1 cellular context compared by ENCODE assay signal in the genomic region with DNA sequence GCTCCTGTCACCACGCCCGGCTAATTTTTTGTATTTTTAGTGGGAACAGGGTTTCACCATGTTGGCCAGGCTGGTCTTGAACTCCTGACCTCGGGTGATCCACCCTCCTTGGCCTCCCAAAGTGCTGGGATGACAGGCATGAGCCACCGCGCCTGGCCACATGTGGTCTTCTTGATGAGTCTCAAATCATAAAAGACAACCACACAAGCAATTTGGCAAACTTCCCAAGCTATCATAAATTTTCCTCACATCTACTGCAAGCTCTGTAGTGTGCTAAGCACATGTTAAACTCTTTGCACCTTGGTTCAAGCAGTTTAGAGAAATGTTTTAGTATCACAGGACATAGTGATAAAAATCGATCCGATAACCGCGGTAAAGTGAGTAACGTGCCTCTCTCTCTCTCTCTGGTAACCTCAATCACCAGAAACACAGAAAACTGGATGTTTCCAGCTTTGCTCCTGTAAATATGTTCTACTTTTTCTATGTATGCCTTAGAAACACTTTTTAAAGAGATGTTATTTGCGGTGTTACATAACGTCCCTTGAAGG.
A peak's percentile ranks its signal among the peaks of the same experiment; 100 is the strongest.
TF ChIP-seq lines count a peak whose summit lies in the region.

No MANE protein-coding gene starts in this region.

TF ChIP-seq in HEK293, 187 proteins besides CTCF, POLR2A, EP300 and RAD21 (continued from another document and continues in another):
- peak; percentile 94 for TF ChIP-seq PRDM6 (tag by site-specific recombination; IDR thresholded peaks at IDR 0.05)
- TF ChIP-seq, protein P1, sequence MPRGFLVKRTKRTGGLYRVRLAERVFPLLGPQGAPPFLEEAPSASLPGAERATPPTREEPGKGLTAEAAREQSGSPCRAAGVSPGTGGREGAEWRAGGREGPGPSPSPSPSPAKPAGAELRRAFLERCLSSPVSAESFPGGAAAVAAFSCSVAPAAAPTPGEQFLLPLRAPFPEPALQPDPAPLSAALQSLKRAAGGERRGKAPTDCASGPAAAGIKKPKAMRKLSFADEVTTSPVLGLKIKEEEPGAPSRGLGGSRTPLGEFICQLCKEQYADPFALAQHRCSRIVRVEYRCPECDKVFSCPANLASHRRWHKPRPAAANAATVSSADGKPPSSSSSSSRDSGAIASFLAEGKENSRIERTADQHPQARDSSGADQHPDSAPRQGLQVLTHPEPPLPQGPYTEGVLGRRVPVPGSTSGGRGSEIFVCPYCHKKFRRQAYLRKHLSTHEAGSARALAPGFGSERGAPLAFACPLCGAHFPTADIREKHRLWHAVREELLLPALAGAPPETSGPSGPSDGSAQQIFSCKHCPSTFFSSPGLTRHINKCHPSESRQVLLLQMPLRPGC (tag by site-specific recombination; IDR thresholded peaks at IDR 0.05) = peak; percentile 57; the same call in 1 of the 2 replicates
- 0 out of 2 replicates have a peak, but pooled peaks have one; percentile 20 for TF ChIP-seq KLF8 (tag by site-specific recombination; IDR thresholded peaks at IDR 0.05)
- no peak for TF ChIP-seq KLF7 (tag by site-specific recombination; IDR thresholded peaks at IDR 0.05; ENCODE audit: borderline replicate concordance)
- no peak for TF ChIP-seq ZBTB26 (tag by site-specific recombination; optimal IDR thresholded peaks at IDR 0.05)
- TF ChIP-seq ZBTB17 (tag by site-specific recombination; IDR thresholded peaks at IDR 0.05) = 0 out of 2 replicates have a peak, but pooled peaks have one; percentile 11
- no peak for TF ChIP-seq ZFP69B (tag by site-specific recombination; IDR thresholded peaks at IDR 0.05)
- TF ChIP-seq ZNF157 (tag by site-specific recombination; IDR thresholded peaks at IDR 0.05) = no peak
- TF ChIP-seq AEBP2 (tag by site-specific recombination; IDR thresholded peaks at IDR 0.05; ENCODE audit: borderline replicate concordance) = no peak
- TF ChIP-seq ZNF426 (tag by site-specific recombination; IDR thresholded peaks at IDR 0.05) = no peak
- TF ChIP-seq ZNF777 (tag by site-specific recombination; IDR thresholded peaks at IDR 0.05; ENCODE audit: borderline replicate concordance) = no peak
- TF ChIP-seq ZNF529 (tag by site-specific recombination; IDR thresholded peaks at IDR 0.05; ENCODE audit: insufficient replicate concordance) = no peak
- no peak for TF ChIP-seq ZNF112 (tag by site-specific recombination; IDR thresholded peaks at IDR 0.05)
- TF ChIP-seq FEZF1 (tag by site-specific recombination; IDR thresholded peaks at IDR 0.05) = peak; percentile 62; the same call in 1 of the 2 replicates
- TF ChIP-seq ZNF624 (tag by site-specific recombination; IDR thresholded peaks at IDR 0.05) = no peak
- no peak for TF ChIP-seq ZNF664 (tag by site-specific recombination; IDR thresholded peaks at IDR 0.05)
- TF ChIP-seq RBAK (tag by site-specific recombination; IDR thresholded peaks at IDR 0.05) = no peak
- no peak for TF ChIP-seq ZNF423 (tag by site-specific recombination; IDR thresholded peaks at IDR 0.05)
- TF ChIP-seq, protein P2, sequence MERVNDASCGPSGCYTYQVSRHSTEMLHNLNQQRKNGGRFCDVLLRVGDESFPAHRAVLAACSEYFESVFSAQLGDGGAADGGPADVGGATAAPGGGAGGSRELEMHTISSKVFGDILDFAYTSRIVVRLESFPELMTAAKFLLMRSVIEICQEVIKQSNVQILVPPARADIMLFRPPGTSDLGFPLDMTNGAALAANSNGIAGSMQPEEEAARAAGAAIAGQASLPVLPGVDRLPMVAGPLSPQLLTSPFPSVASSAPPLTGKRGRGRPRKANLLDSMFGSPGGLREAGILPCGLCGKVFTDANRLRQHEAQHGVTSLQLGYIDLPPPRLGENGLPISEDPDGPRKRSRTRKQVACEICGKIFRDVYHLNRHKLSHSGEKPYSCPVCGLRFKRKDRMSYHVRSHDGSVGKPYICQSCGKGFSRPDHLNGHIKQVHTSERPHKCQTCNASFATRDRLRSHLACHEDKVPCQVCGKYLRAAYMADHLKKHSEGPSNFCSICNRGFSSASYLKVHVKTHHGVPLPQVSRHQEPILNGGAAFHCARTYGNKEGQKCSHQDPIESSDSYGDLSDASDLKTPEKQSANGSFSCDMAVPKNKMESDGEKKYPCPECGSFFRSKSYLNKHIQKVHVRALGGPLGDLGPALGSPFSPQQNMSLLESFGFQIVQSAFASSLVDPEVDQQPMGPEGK (tag by site-specific recombination; IDR thresholded peaks at IDR 0.05) = no peak
- no peak for TF ChIP-seq ZNF10 (tag by site-specific recombination; IDR thresholded peaks at IDR 0.05)
- TF ChIP-seq ZNF248 (tag by site-specific recombination; IDR thresholded peaks at IDR 0.05) = no peak
- no peak for TF ChIP-seq ZBTB48 (tag by site-specific recombination; IDR thresholded peaks at IDR 0.05)
- TF ChIP-seq, protein P3, sequence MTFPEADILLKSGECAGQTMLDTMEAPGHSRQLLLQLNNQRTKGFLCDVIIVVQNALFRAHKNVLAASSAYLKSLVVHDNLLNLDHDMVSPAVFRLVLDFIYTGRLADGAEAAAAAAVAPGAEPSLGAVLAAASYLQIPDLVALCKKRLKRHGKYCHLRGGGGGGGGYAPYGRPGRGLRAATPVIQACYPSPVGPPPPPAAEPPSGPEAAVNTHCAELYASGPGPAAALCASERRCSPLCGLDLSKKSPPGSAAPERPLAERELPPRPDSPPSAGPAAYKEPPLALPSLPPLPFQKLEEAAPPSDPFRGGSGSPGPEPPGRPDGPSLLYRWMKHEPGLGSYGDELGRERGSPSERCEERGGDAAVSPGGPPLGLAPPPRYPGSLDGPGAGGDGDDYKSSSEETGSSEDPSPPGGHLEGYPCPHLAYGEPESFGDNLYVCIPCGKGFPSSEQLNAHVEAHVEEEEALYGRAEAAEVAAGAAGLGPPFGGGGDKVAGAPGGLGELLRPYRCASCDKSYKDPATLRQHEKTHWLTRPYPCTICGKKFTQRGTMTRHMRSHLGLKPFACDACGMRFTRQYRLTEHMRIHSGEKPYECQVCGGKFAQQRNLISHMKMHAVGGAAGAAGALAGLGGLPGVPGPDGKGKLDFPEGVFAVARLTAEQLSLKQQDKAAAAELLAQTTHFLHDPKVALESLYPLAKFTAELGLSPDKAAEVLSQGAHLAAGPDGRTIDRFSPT (tag by site-specific recombination; IDR thresholded peaks at IDR 0.05) = peak; percentile 78
- no peak for TF ChIP-seq ZNF626 (tag by site-specific recombination; IDR thresholded peaks at IDR 0.05)
- TF ChIP-seq ZNF791 (tag by site-specific recombination; IDR thresholded peaks at IDR 0.05) = no peak
- TF ChIP-seq SP3 (tag by site-specific recombination; IDR thresholded peaks at IDR 0.05) = no peak
- peak; percentile 52; the same call in 1 of the 2 replicates for TF ChIP-seq ZNF561 (tag by site-specific recombination; IDR thresholded peaks at IDR 0.05; ENCODE audit: borderline replicate concordance)
- TF ChIP-seq ZNF175 (tag by site-specific recombination; IDR thresholded peaks at IDR 0.05) = no peak
- no peak for TF ChIP-seq MZF1 (tag by site-specific recombination; IDR thresholded peaks at IDR 0.05; ENCODE audit: borderline replicate concordance)
- no peak for TF ChIP-seq ZNF404 (tag by site-specific recombination; IDR thresholded peaks at IDR 0.05)
- TF ChIP-seq, protein P4, sequence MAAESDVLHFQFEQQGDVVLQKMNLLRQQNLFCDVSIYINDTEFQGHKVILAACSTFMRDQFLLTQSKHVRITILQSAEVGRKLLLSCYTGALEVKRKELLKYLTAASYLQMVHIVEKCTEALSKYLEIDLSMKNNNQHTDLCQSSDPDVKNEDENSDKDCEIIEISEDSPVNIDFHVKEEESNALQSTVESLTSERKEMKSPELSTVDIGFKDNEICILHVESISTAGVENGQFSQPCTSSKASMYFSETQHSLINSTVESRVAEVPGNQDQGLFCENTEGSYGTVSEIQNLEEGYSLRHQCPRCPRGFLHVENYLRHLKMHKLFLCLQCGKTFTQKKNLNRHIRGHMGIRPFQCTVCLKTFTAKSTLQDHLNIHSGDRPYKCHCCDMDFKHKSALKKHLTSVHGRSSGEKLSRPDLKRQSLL (tag by site-specific recombination; IDR thresholded peaks at IDR 0.05) = no peak
- TF ChIP-seq ZNF335 (tag by site-specific recombination; conservative IDR thresholded peaks at IDR 0.05) = no peak
- TF ChIP-seq ZNF394 (tag by site-specific recombination; IDR thresholded peaks at IDR 0.05; ENCODE audit: borderline replicate concordance) = no peak
- no peak for TF ChIP-seq WT1 (tag by site-specific recombination; IDR thresholded peaks at IDR 0.05)
- TF ChIP-seq, protein P5, sequence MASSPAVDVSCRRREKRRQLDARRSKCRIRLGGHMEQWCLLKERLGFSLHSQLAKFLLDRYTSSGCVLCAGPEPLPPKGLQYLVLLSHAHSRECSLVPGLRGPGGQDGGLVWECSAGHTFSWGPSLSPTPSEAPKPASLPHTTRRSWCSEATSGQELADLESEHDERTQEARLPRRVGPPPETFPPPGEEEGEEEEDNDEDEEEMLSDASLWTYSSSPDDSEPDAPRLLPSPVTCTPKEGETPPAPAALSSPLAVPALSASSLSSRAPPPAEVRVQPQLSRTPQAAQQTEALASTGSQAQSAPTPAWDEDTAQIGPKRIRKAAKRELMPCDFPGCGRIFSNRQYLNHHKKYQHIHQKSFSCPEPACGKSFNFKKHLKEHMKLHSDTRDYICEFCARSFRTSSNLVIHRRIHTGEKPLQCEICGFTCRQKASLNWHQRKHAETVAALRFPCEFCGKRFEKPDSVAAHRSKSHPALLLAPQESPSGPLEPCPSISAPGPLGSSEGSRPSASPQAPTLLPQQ (tag by site-specific recombination; IDR thresholded peaks at IDR 0.05) = 0 out of 2 replicates have a peak, but pooled peaks have one; percentile 30
- peak; percentile 73; the same call in 1 of the 2 replicates for TF ChIP-seq ZNF596 (tag by site-specific recombination; IDR thresholded peaks at IDR 0.05)
- TF ChIP-seq, protein P6, sequence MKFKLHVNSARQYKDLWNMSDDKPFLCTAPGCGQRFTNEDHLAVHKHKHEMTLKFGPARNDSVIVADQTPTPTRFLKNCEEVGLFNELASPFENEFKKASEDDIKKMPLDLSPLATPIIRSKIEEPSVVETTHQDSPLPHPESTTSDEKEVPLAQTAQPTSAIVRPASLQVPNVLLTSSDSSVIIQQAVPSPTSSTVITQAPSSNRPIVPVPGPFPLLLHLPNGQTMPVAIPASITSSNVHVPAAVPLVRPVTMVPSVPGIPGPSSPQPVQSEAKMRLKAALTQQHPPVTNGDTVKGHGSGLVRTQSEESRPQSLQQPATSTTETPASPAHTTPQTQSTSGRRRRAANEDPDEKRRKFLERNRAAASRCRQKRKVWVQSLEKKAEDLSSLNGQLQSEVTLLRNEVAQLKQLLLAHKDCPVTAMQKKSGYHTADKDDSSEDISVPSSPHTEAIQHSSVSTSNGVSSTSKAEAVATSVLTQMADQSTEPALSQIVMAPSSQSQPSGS (tag by site-specific recombination; IDR thresholded peaks at IDR 0.05; ENCODE audit: low read depth) = no peak
- TF ChIP-seq, protein P7, sequence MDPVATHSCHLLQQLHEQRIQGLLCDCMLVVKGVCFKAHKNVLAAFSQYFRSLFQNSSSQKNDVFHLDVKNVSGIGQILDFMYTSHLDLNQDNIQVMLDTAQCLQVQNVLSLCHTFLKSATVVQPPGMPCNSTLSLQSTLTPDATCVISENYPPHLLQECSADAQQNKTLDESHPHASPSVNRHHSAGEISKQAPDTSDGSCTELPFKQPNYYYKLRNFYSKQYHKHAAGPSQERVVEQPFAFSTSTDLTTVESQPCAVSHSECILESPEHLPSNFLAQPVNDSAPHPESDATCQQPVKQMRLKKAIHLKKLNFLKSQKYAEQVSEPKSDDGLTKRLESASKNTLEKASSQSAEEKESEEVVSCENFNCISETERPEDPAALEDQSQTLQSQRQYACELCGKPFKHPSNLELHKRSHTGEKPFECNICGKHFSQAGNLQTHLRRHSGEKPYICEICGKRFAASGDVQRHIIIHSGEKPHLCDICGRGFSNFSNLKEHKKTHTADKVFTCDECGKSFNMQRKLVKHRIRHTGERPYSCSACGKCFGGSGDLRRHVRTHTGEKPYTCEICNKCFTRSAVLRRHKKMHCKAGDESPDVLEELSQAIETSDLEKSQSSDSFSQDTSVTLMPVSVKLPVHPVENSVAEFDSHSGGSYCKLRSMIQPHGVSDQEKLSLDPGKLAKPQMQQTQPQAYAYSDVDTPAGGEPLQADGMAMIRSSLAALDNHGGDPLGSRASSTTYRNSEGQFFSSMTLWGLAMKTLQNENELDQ (tag by site-specific recombination; IDR thresholded peaks at IDR 0.05; ENCODE audit: low read depth) = no peak
- TF ChIP-seq ZNF274 (IDR thresholded peaks at IDR 0.05; ENCODE audit: low read length) = no peak
- TF ChIP-seq ZNF274 (tag by site-specific recombination; IDR thresholded peaks at IDR 0.05; ENCODE audit: borderline replicate concordance) = no peak
- TF ChIP-seq ZNF510 (tag by site-specific recombination; IDR thresholded peaks at IDR 0.05; ENCODE audit: insufficient replicate concordance) = no peak
- no peak for TF ChIP-seq ZNF140 (tag by site-specific recombination; IDR thresholded peaks at IDR 0.05)
